ENCODE assay signal across 8 cellular contexts in genomic region chr12:47705239-47705570, GRCh38. TPM values are rescaled to one million over a fixed set of nuclear protein-coding genes. Genes with fewer than 3 reads are reported as not detected.
A peak's percentile ranks its signal among the peaks of the same experiment; 100 is the strongest.
DNase-seq lines count a peak whose midpoint lies in the region; ATAC-seq lines count a peak whose summit lies in the region.

No MANE protein-coding gene starts in this region.

- peak overlapping the region; percentile 98 for H3K27ac Mint-ChIP-seq in activated T-cell treated with anti-CD3 and anti-CD28 coated beads, Interleukin-2, amount 50 U/mL, for 24 hours

- peaks cover 44% of the 10 kb centered on the region for H3K36me3 Mint-ChIP-seq in activated T-cell treated with anti-CD3 and anti-CD28 coated beads, Interleukin-2, amount 50 U/mL, for 24 hours (ENCODE audit: low read depth)

- peak overlapping the region; percentile 95 for H3K9ac ChIP-seq in adipocyte (ENCODE audit: low read length)

- peak overlapping the region; percentile 88 for H3K4me3 Mint-ChIP-seq in activated T-cell treated with anti-CD3 and anti-CD28 coated beads, Interleukin-2, amount 50 U/mL, for 24 hours

- H3K36me3 ChIP-seq in adipocyte (ENCODE audit: control insufficient read depth, insufficient read depth, low read length, severe bottlenecking) (peaks cover 2% of the 10 kb centered on the region), thymus (ENCODE audit: control insufficient read depth, insufficient read depth) (peaks cover 6% of the 10 kb centered on the region)

- no peak for DNase-seq in activated T-cell treated with anti-CD3 and anti-CD28 coated beads, Interleukin-2, amount 50 U/mL, for 24 hours
- DNase-seq in activated T-cell treated with anti-CD3 and anti-CD28 coated beads, Interleukin-2, amount 50 U/mL, for 48 hours = no peak
- DNase-seq in adipocyte (ENCODE audit: low read depth) = no peak
- DNase-seq in activated CD4-positive, CD25-positive, alpha-beta regulatory T cell (lab: John Stamatoyannopoulos, UW) = no peak

- WGBS in thymus = 5% methylated on average over 9 of the region's 9 CpGs

- H3K4me3 ChIP-seq in adipocyte (ENCODE audit: low read length) (peak overlapping the region; percentile 93), thymus (ENCODE audit: low read length) (peak overlapping the region; percentile 90)

- H3K27me3 Mint-ChIP-seq in activated T-cell treated with anti-CD3 and anti-CD28 coated beads, Interleukin-2, amount 50 U/mL, for 24 hours = no peaks in the 10 kb centered on the region

- peaks cover 60% of the 10 kb centered on the region for H3K4me1 Mint-ChIP-seq in activated T-cell treated with anti-CD3 and anti-CD28 coated beads, Interleukin-2, amount 50 U/mL, for 24 hours (ENCODE audit: low read depth)

- H3K9me3 ChIP-seq in adipocyte (ENCODE audit: control insufficient read depth, low read length) (no peaks in the 10 kb centered on the region), thymus (ENCODE audit: control insufficient read depth) (no peaks in the 10 kb centered on the region)

- H3K27ac ChIP-seq in layer of hippocampus (ENCODE audit: low read depth, low read length) (peak overlapping the region; percentile 84), thymus (ENCODE audit: low read depth) (peak overlapping the region; percentile 94)

- H3K27me3 ChIP-seq in adipocyte (replicated peaks; ENCODE audit: control insufficient read depth, insufficient read depth, low read length) (no peaks in the 10 kb centered on the region), layer of hippocampus (ENCODE audit: control insufficient read depth, insufficient read depth, low read length) (no peaks in the 10 kb centered on the region), thymus (ENCODE audit: control insufficient read depth, insufficient read depth) (no peaks in the 10 kb centered on the region)

- no peaks in the 10 kb centered on the region for H3K9me3 Mint-ChIP-seq in activated T-cell treated with anti-CD3 and anti-CD28 coated beads, Interleukin-2, amount 50 U/mL, for 24 hours

- peaks cover 13% of the 10 kb centered on the region for H3K4me1 ChIP-seq in adipocyte (ENCODE audit: control insufficient read depth, insufficient read depth, low read length)
- H3K4me1 ChIP-seq in thymus (ENCODE audit: control insufficient read depth, insufficient read depth, low read length) = peaks cover 15% of the 10 kb centered on the region

- ATAC-seq in HG03457 (IDR thresholded peaks at IDR 0.05; ENCODE audit: unreplicated experiment) (no peak), HG02870 (IDR thresholded peaks at IDR 0.05; ENCODE audit: unreplicated experiment) (no peak)

RNA-seq across cellular contexts. Expression of gene RPAP3, which starts 0.6 kb away (rescaled TPM):
- 20.9 TPM for polyA plus RNA-seq in thymus

RNA-seq across cellular contexts. Expression of gene ENDOU, which starts 20.1 kb away (rescaled TPM):
- polyA plus RNA-seq in thymus = 1.3 TPM

RNA-seq across cellular contexts. Expression of gene RAPGEF3, which starts 53.5 kb away (rescaled TPM):
- 20.9 TPM for polyA plus RNA-seq in thymus
